ENCODE assay signal across 11 cellular contexts in the genomic region with DNA sequence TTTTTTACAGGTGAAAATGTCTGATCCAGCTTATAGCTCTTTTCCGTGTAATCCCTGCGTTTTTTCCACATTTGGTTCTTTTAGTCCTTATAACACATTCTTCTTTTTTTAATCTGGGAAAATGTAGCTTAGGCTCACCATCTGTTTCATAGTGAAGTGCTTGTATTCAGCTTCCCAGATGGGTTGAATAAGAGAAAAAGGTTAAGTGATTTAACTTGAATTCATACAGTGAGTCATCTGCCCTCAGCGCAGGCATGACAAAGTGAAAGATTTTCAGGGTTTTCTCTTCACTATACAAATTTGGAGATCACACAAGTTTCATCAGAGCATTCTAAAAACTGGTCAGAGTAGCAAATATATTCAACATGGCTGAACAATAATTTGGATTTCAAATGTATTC.
DNase-seq lines count a peak whose midpoint lies in the region; ATAC-seq and TF ChIP-seq lines count a peak whose summit lies in the region.
"Had no signal": no experiment of that assay in that cellular context is flagged by ENCODE, and none has a peak within 500 bp of the region (broad histone marks: within the 10 kb centered on the region; RNA-seq: fewer than 3 reads in every experiment).

No MANE protein-coding gene starts in this region.

- DNase-seq in AG04450 (ENCODE audit: low read depth, low spot score) (peak; percentile 49), HFF-Myc (ENCODE audit: extremely low read depth, low read depth) (peak; percentile 60), astrocyte of the spinal cord (ENCODE audit: low read depth, low spot score) (peak; percentile 82), iris pigment epithelial cell (ENCODE audit: low read depth) (peak; percentile 76), NOMO-1 treated with dmso at 0.1 percent for 144 hours (lab: John Stamatoyannopoulos, UW; ENCODE audit: unreplicated experiment) (no peak), HuH-7.5 (ENCODE audit: low spot score) (no peak)
- no peak for DNase-seq in activated CD8-positive, alpha-beta memory T cell treated with anti-CD3 and anti-CD28 coated beads, Interleukin-2, amount 50 U/mL, for 4 hours
- DNase-seq: NCI-H1436, T-helper 9 cell, upper lobe of left lung had no signal

- TF ChIP-seq CTCF in AG04450 (IDR thresholded peaks at IDR 0.05; ENCODE audit: low read depth, low read length) (no peak), HFF-Myc (IDR thresholded peaks at IDR 0.05; ENCODE audit: low read depth, low read length, missing control alignments) (no peak), astrocyte of the spinal cord (IDR thresholded peaks at IDR 0.05; ENCODE audit: low read depth, low read length) (no peak)

- in situ Hi-C loops in astrocyte of the spinal cord (cut with HindIII; ENCODE audit: low sequenced_read_pairs), result no loop called here

- POLR2A ChIA-PET in AG04450 (lab: Yijun Ruan, JAX), result no interaction called here

- no peaks in the 10 kb centered on the region for H3K27me3 ChIP-seq in AG04450 (ENCODE audit: control insufficient read depth, insufficient read depth, low read length)
- H3K27me3 ChIP-seq: upper lobe of left lung had no signal

- no peak overlapping the region for H3K27ac ChIP-seq in AG04450 (ENCODE audit: low read depth, low read length)
- H3K27ac ChIP-seq: upper lobe of left lung had no signal

- no peaks in the 10 kb centered on the region for H3K9me3 ChIP-seq in AG04450 (ENCODE audit: control insufficient read depth, insufficient read depth, low read length)
- H3K9me3 ChIP-seq: upper lobe of left lung had no signal

- CTCF ChIA-PET in AG04450 (lab: Charles Lee), result interaction anchor here (1.5 kb wide), 1 partner anchor 227 kb away, joined by 10 read pairs; no protein-coding TSS in a partner anchor

- no peak for ATAC-seq in GM18873 (IDR thresholded peaks at IDR 0.05; ENCODE audit: low FRiP score, unreplicated experiment)

- H3K4me3 ChIP-seq in AG04450 (ENCODE audit: low read depth, low read length) (no peak overlapping the region), HFF-Myc (replicated peaks; ENCODE audit: low read depth, low read length) (no peak overlapping the region), astrocyte of the spinal cord (ENCODE audit: low read depth, low read length) (no peak overlapping the region)
- H3K4me3 ChIP-seq: upper lobe of left lung had no signal

Comparison
In these comparisons a context has a peak if more than half of its experiments do, and no peak if none do; other contexts are left out.
1. DNase-seq: peak in AG04450 (single experiment), HFF-Myc (single experiment), astrocyte of the spinal cord (single experiment) and iris pigment epithelial cell (single experiment); none in activated CD8-positive, alpha-beta memory T cell treated with anti-CD3 and anti-CD28 coated beads, Interleukin-2, amount 50 U/mL, for 4 hours (single experiment), NOMO-1 treated with dmso at 0.1 percent for 144 hours (single experiment) and HuH-7.5 (single experiment).